Comparison of ENCODE assay signal across 13 cellular contexts in the genomic region with DNA sequence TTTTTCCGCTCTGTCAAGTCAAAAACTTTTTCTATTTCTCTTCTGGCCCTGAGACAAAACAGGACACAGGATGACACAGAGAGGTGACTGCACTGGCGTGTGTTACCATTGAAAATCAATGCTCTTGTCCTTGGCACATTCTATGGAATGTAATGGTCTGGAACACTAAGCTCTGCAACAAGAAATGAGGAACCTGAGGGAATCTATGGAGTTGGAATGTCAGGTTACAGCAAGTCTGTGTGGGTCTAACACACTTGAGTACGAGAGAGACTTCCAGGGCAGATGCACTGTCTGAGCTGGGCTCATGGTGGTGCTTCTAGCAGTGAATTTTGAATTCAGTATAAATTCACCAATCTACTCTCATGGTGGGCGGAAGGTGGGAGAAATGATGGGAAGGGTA.
DNase-seq lines count a peak whose midpoint lies in the region; ATAC-seq and TF ChIP-seq lines count a peak whose summit lies in the region.
"Had no signal": no experiment of that assay in that cellular context is flagged by ENCODE, and none has a peak within 500 bp of the region (broad histone marks: within the 10 kb centered on the region; RNA-seq: fewer than 3 reads in every experiment).

No MANE protein-coding gene starts in this region.

- TF ChIP-seq CTCF in SK-N-SH (IDR thresholded peaks at IDR 0.05), result no peak
- TF ChIP-seq CTCF in parathyroid adenoma (IDR thresholded peaks at IDR 0.05), result no peak
- no peak for TF ChIP-seq CTCF in left lung (IDR thresholded peaks at IDR 0.05)
- no peak for TF ChIP-seq CTCF in GM10266 (IDR thresholded peaks at IDR 0.05; ENCODE audit: control insufficient read depth, insufficient read depth, low read depth, missing control alignments)

- H3K4me3 ChIP-seq in SK-N-SH (ENCODE audit: low read depth in 2 of 2, low read length in 1 of 2) (no peak overlapping the region; a peak in 1 of 4 replicates), parathyroid adenoma (ENCODE audit: low read depth, low read length) (no peak overlapping the region), left lung (no peak overlapping the region)

- H3K9ac ChIP-seq in SK-N-SH (no peak overlapping the region), parathyroid adenoma (no peak overlapping the region)
- H3K9ac ChIP-seq: KMS-11 had no signal

- H3K79me2 ChIP-seq in SK-N-SH (ENCODE audit: insufficient read depth), result no peaks in the 10 kb centered on the region
- H3K79me2 ChIP-seq in parathyroid adenoma, result no peaks in the 10 kb centered on the region

- POLR2A ChIA-PET in SK-N-SH (lab: Yijun Ruan, JAX), result no interaction called here

- DNase-seq in SK-N-SH (peak; percentile 7), left kidney (ENCODE audit: low read depth, low spot score) (peak; percentile 61), left lung (no peak), GM10266 (ENCODE audit: extremely low spot score) (no peak)
- DNase-seq in activated T-cell treated with anti-CD3 and anti-CD28 coated beads, Interleukin-2, amount 50 U/mL, for 1 hour, result no peak
- DNase-seq: ACHN, DMS79 treated with DMSO at 0.1 percent for 48 hours, NCI-H2029, NCI-H2171 treated with DMSO at 0.1 percent for 48 hours had no signal

- 0 out of 2 replicates have a peak, but pooled peaks cover 2% of the 10 kb centered on the region for H3K9me3 ChIP-seq in SK-N-SH
- H3K9me3 ChIP-seq in parathyroid adenoma (ENCODE audit: control insufficient read depth, low read length), result no peaks in the 10 kb centered on the region
- H3K9me3 ChIP-seq in left lung, result peaks cover 0 to 2% of the 10 kb centered on the region in 2 donors

- H3K4me1 ChIP-seq in SK-N-SH (ENCODE audit: control insufficient read depth in 1 of 2, insufficient read depth in 2 of 2, low read depth in 1 of 2, low read length in 1 of 2), result peaks cover 0 to 23% of the 10 kb centered on the region in 2 experiments; a peak in 2 of 4 replicates
- H3K4me1 ChIP-seq in parathyroid adenoma, result peaks cover 17% of the 10 kb centered on the region
- no peaks in the 10 kb centered on the region for H3K4me1 ChIP-seq in left lung

- TF ChIP-seq EP300 in SK-N-SH (IDR thresholded peaks at IDR 0.05; ENCODE audit: borderline replicate concordance in 1 of 2, low read depth in 1 of 2, low read length in 1 of 2), result no peak

- H3K27ac ChIP-seq in SK-N-SH (ENCODE audit: low read depth in 2 of 2, low read length in 1 of 2), result peak overlapping the region in 1 of 2 experiments; percentile 92; a peak in 2 of 4 replicates
- H3K27ac ChIP-seq in parathyroid adenoma, result peak overlapping the region; percentile 25
- H3K27ac ChIP-seq in left lung, result no peak overlapping the region
- H3K27ac ChIP-seq: KMS-11 had no signal

- H2AFZ ChIP-seq in SK-N-SH (ENCODE audit: low read depth) (no peak overlapping the region), parathyroid adenoma (peak overlapping the region; percentile 58)

- ATAC-seq in GM19463 (IDR thresholded peaks at IDR 0.05; ENCODE audit: unreplicated experiment) (peak; percentile 17), left lung (no peak)
- ATAC-seq: Right ventricle myocardium inferior had no signal

- no peaks in the 10 kb centered on the region for H3K27me3 ChIP-seq in SK-N-SH (ENCODE audit: insufficient read depth)
- H3K27me3 ChIP-seq in parathyroid adenoma (ENCODE audit: control insufficient read depth, insufficient read depth, low read length), result no peaks in the 10 kb centered on the region
- H3K27me3 ChIP-seq in left lung, result no peaks in the 10 kb centered on the region

- H3F3A ChIP-seq in SK-N-SH (replicated peaks; ENCODE audit: insufficient read depth), result no peaks in the 10 kb centered on the region

- H3K4me2 ChIP-seq in SK-N-SH (no peak overlapping the region), parathyroid adenoma (ENCODE audit: low read length) (peak overlapping the region; percentile 37)
- H3K4me2 ChIP-seq: KMS-11 had no signal

- intact Hi-C loops in left lung (cut with DNase I), result no loop called here

- H3K36me3 ChIP-seq in SK-N-SH (replicated peaks in 1 of 2; ENCODE audit: control insufficient read depth in 1 of 2, insufficient read depth in 2 of 2, low read length in 1 of 2) (no peaks in the 10 kb centered on the region), parathyroid adenoma (ENCODE audit: control insufficient read depth, insufficient read depth, low read length) (no peaks in the 10 kb centered on the region), left lung (no peaks in the 10 kb centered on the region)

- CTCF ChIA-PET in SK-N-SH (lab: Yijun Ruan, JAX), result interaction anchor here (0.7 to 1.8 kb wide), 7 partner anchors 8 to 447 kb away, joined by 3 to 6 read pairs (median 3); no protein-coding TSS in a partner anchor

- no peaks in the 10 kb centered on the region for H4K20me1 ChIP-seq in SK-N-SH (ENCODE audit: insufficient read depth)

- no peak for TF ChIP-seq RAD21 in SK-N-SH (IDR thresholded peaks at IDR 0.05; ENCODE audit: low read length)

- WGBS in SK-N-SH (ENCODE audit: low lambda C conversion rate), result 44% methylated on average over 4 of the region's 4 CpGs

- no peaks in the 10 kb centered on the region for H3K9me2 ChIP-seq in SK-N-SH

TF ChIP-seq in SK-N-SH, 30 proteins besides CTCF, POLR2A, EP300 and RAD21:
- peak; percentile 13; the same call in 1 of the 2 replicates for TF ChIP-seq MXI1 (IDR thresholded peaks at IDR 0.05; ENCODE audit: low read depth, low read length)
- no peak for TF ChIP-seq TEAD4 (IDR thresholded peaks at IDR 0.05; ENCODE audit: borderline replicate concordance, insufficient read depth)

Comparison
In these comparisons a context has a peak if more than half of its experiments do, and no peak if none do; other contexts are left out.
1. DNase-seq: peak in SK-N-SH (single experiment) and left kidney (single experiment); none in left lung (0 of 2), activated T-cell treated with anti-CD3 and anti-CD28 coated beads, Interleukin-2, amount 50 U/mL, for 1 hour (single experiment) and GM10266 (single experiment).